8 cellular contexts compared by ENCODE assay signal in genomic region chr2:234953116-234954031, GRCh38. TPM values are rescaled to one million over a fixed set of nuclear protein-coding genes. Genes with fewer than 3 reads are reported as not detected.
DNase-seq lines count a peak whose midpoint lies in the region; TF ChIP-seq lines count a peak whose summit lies in the region.

No MANE protein-coding gene starts in this region.

- peak overlapping the region; percentile 74 for H3K9ac ChIP-seq in neural progenitor cell

- H3K79me2 ChIP-seq in neural progenitor cell (ENCODE audit: low read depth) = peaks cover 68% of the 10 kb centered on the region

- H3K27ac ChIP-seq in C4-2B (peak overlapping the region; percentile 93), esophagus muscularis mucosa (replicated peaks in 1 of 4) (peak overlapping the region; percentile 80 to 88 (median 86)), neural progenitor cell (peak overlapping the region; percentile 1)

- peaks cover 18% of the 10 kb centered on the region for H3K36me3 Mint-ChIP-seq in neural progenitor cell

- H3K4me1 Mint-ChIP-seq in neural progenitor cell = peaks cover 66% of the 10 kb centered on the region

- peak overlapping the region; percentile 96 for H3K4me2 ChIP-seq in neural progenitor cell

- H2AFZ ChIP-seq in neural progenitor cell (replicated peaks) = no peak overlapping the region

- H3F3A ChIP-seq in neural progenitor cell (ENCODE audit: low read depth) = peaks cover 32% of the 10 kb centered on the region

- H3K4me3 Mint-ChIP-seq in neural progenitor cell = peak overlapping the region; percentile 94

- no peaks in the 10 kb centered on the region for H3K9me3 ChIP-seq in esophagus muscularis mucosa
- no peaks in the 10 kb centered on the region for H3K9me3 ChIP-seq in neural progenitor cell (ENCODE audit: low read depth)

- H3K4me3 ChIP-seq in esophagus muscularis mucosa (peak overlapping the region; percentile 80 to 96 (median 90)), neural progenitor cell (peak overlapping the region; percentile 99)

- DNase-seq in NCI-H69 (lab: John Stamatoyannopoulos, UW) (peak; percentile 30), esophagus muscularis mucosa (ENCODE audit: extremely low spot score) (no peak), neural progenitor cell (ENCODE audit: low spot score) (peak; percentile 43), NCI-H774 (lab: John Stamatoyannopoulos, UW) (no peak), NCI-H146 (lab: John Stamatoyannopoulos, UW) (no peak), GOT3 (lab: John Stamatoyannopoulos, UW) (no peak), NCI-H226 (no peak)

- no peak for TF ChIP-seq EP300 in esophagus muscularis mucosa (IDR thresholded peaks at IDR 0.05)

- no peak for TF ChIP-seq CTCF in C4-2B (conservative IDR thresholded peaks at IDR 0.05)
- no peak for TF ChIP-seq CTCF in esophagus muscularis mucosa (IDR thresholded peaks at IDR 0.05)
- no peak for TF ChIP-seq CTCF in neural progenitor cell (IDR thresholded peaks at IDR 0.05)

- peaks cover 10% of the 10 kb centered on the region for H3K9me3 Mint-ChIP-seq in neural progenitor cell

- H3K4me1 ChIP-seq in esophagus muscularis mucosa = peaks cover 22 to 74% (median 60%) of the 10 kb centered on the region in 4 donors
- peaks cover 62% of the 10 kb centered on the region for H3K4me1 ChIP-seq in neural progenitor cell

- no peaks in the 10 kb centered on the region for H3K36me3 ChIP-seq in esophagus muscularis mucosa
- no peaks in the 10 kb centered on the region for H3K36me3 ChIP-seq in neural progenitor cell

- H3K27me3 ChIP-seq in esophagus muscularis mucosa = peaks cover 0 to 4% (median 0%) of the 10 kb centered on the region in 4 donors
- peaks cover 11% of the 10 kb centered on the region for H3K27me3 ChIP-seq in neural progenitor cell

- H4K20me1 ChIP-seq in neural progenitor cell (ENCODE audit: low read depth) = peaks cover 60% of the 10 kb centered on the region

- peak overlapping the region; percentile 96 for H3K27ac Mint-ChIP-seq in neural progenitor cell

- 53% methylated on average over 13 of the region's 20 CpGs for WGBS in esophagus muscularis mucosa

- H3K27me3 Mint-ChIP-seq in neural progenitor cell (ENCODE audit: insufficient read depth, low read depth) = peaks cover 11% of the 10 kb centered on the region

- TF ChIP-seq POLR2A in esophagus muscularis mucosa (IDR thresholded peaks at IDR 0.05; ENCODE audit: low read depth) = no peak

- intact Hi-C loops in esophagus muscularis mucosa (cut with DNase I) = loop anchor here (10.0 kb wide), 1 partner anchor 141 kb away; no protein-coding TSS in a partner anchor

RNA-seq across cellular contexts. Expression of gene SH3BP4, which starts 1.6 kb away (rescaled TPM):
- total RNA-seq in esophagus muscularis mucosa (10 to 100 TPM; 25.3 to 63.1 (median 48.4) TPM), neural progenitor cell (ENCODE audit: low replicate concordance) (50.4 and 53.4 TPM in 2 replicates)

Comparison
In these comparisons a context has a peak if more than half of its experiments do, and no peak if none do; other contexts are left out.
1. H3K27ac ChIP-seq: peak in every context shown above with its lines; median percentile 93 in C4-2B; 86 in esophagus muscularis mucosa; 1 in neural progenitor cell.
2. DNase-seq: peak in NCI-H69 (single experiment) and neural progenitor cell (single experiment); none in esophagus muscularis mucosa (single experiment), NCI-H774 (single experiment), NCI-H146 (single experiment), GOT3 (single experiment) and NCI-H226 (single experiment).